ENCODE assay signal across 9 cellular contexts in genomic region chr7:148503900-148504487, GRCh38.
DNase-seq lines count a peak whose midpoint lies in the region; ATAC-seq and TF ChIP-seq lines count a peak whose summit lies in the region.
"Had no signal": no experiment of that assay in that cellular context is flagged by ENCODE, and none has a peak within 500 bp of the region (broad histone marks: within the 10 kb centered on the region; RNA-seq: fewer than 3 reads in every experiment).

No MANE protein-coding gene starts in this region.

- H3K9me3 ChIP-seq in T-helper 17 cell (ENCODE audit: control insufficient read depth, low read length, poor library complexity, severe bottlenecking) (no peaks in the 10 kb centered on the region), thoracic aorta (no peaks in the 10 kb centered on the region)
- H3K9me3 ChIP-seq: SJSA1 had no signal

- H3K27me3 ChIP-seq in thoracic aorta (replicated peaks; ENCODE audit: insufficient read depth) = no peaks in the 10 kb centered on the region

- H3K4me1 Mint-ChIP-seq in T-helper 17 cell = peaks cover 22% of the 10 kb centered on the region
- peaks cover 36% of the 10 kb centered on the region for H3K4me1 Mint-ChIP-seq in activated CD4-positive, alpha-beta T cell treated with anti-CD3 and anti-CD28 coated beads for 36 hours

- H3K4me1 ChIP-seq in thoracic aorta (ENCODE audit: control insufficient read depth in 1 of 2, low read depth in 2 of 2) = no peaks in the 10 kb centered on the region
- H3K4me1 ChIP-seq: SJSA1 had no signal

- H3K36me3 Mint-ChIP-seq in T-helper 17 cell (ENCODE audit: low read depth) = no peaks in the 10 kb centered on the region
- H3K36me3 Mint-ChIP-seq in activated CD4-positive, alpha-beta T cell treated with anti-CD3 and anti-CD28 coated beads for 36 hours (ENCODE audit: low read depth) = no peaks in the 10 kb centered on the region

- peaks cover 38% of the 10 kb centered on the region for H3K27me3 Mint-ChIP-seq in T-helper 17 cell
- peaks cover 24% of the 10 kb centered on the region for H3K27me3 Mint-ChIP-seq in activated CD4-positive, alpha-beta T cell treated with anti-CD3 and anti-CD28 coated beads for 36 hours

- no peak for ATAC-seq in T-helper 17 cell
- ATAC-seq in thoracic aorta (ENCODE audit: insufficient number of reproducible peaks, low FRiP score, low read depth) = no peak
- ATAC-seq in HG02678 (IDR thresholded peaks at IDR 0.05; ENCODE audit: unreplicated experiment) = no peak
- no peak for ATAC-seq in activated CD4-positive, alpha-beta T cell treated with anti-CD3 and anti-CD28 coated beads for 36 hours

- CTCF ChIA-PET in activated CD4-positive, alpha-beta T cell treated with anti-CD3 and anti-CD28 coated beads for 36 hours (lab: Charles Lee) = interaction anchor here (1.0 to 4.2 kb wide), 7 partner anchors 19 to 484 kb away, joined by 3 to 23 read pairs (median 5); no protein-coding TSS in a partner anchor

- peak; percentile 57 for TF ChIP-seq CTCF in thoracic aorta (IDR thresholded peaks at IDR 0.05)

- H3K9me3 Mint-ChIP-seq in activated CD4-positive, alpha-beta T cell treated with anti-CD3 and anti-CD28 coated beads for 36 hours (ENCODE audit: low read depth) = no peaks in the 10 kb centered on the region

- POLR2A ChIA-PET in activated CD4-positive, alpha-beta T cell treated with anti-CD3 and anti-CD28 coated beads for 36 hours (lab: Charles Lee) = no interaction called here

- no peak overlapping the region for H3K27ac ChIP-seq in thoracic aorta
- H3K27ac ChIP-seq: SJSA1 had no signal

- no peak overlapping the region for H3K4me3 ChIP-seq in Jurkat, Clone E6-1 (ENCODE audit: low read length)
- H3K4me3 ChIP-seq in thoracic aorta = no peak overlapping the region
- H3K4me3 ChIP-seq: SJSA1 had no signal

- intact Hi-C loops in activated CD4-positive, alpha-beta T cell treated with anti-CD3 and anti-CD28 coated beads for 36 hours (cut with DNase I, micrococcal nuclease) = loop anchor here (1.0 to 5.0 kb wide), 3 partner anchors 23 to 563 kb away; no protein-coding TSS in a partner anchor

- no peak overlapping the region for H3K4me3 Mint-ChIP-seq in T-helper 17 cell
- H3K4me3 Mint-ChIP-seq in activated CD4-positive, alpha-beta T cell treated with anti-CD3 and anti-CD28 coated beads for 36 hours = no peak overlapping the region

- no peaks in the 10 kb centered on the region for H3K36me3 ChIP-seq in thoracic aorta
- H3K36me3 ChIP-seq: SJSA1 had no signal

- H3K27ac Mint-ChIP-seq in T-helper 17 cell = peak overlapping the region; percentile 57
- H3K27ac Mint-ChIP-seq in activated CD4-positive, alpha-beta T cell treated with anti-CD3 and anti-CD28 coated beads for 36 hours = no peak overlapping the region

- DNase-seq in DMS153 (lab: John Stamatoyannopoulos, UW) = peak; percentile 6
- DNase-seq in Jurkat, Clone E6-1 (ENCODE audit: low read depth, low spot score) = peak; percentile 26
- DNase-seq in T-helper 17 cell = no peak
- DNase-seq in germinal center (ENCODE audit: low spot score) = peak; percentile 23
- no peak for DNase-seq in thoracic aorta (ENCODE audit: low spot score)
- DNase-seq in NCI-H226 = no peak
- no peak for DNase-seq in activated CD4-positive, alpha-beta T cell treated with anti-CD3 and anti-CD28 coated beads for 36 hours

Comparison
In these comparisons a context has a peak if more than half of its experiments do, and no peak if none do; other contexts are left out.
1. DNase-seq: peak in DMS153 (single experiment), Jurkat, Clone E6-1 (single experiment) and germinal center (single experiment); none in T-helper 17 cell (0 of 3), thoracic aorta (single experiment), NCI-H226 (single experiment) and activated CD4-positive, alpha-beta T cell treated with anti-CD3 and anti-CD28 coated beads for 36 hours (single experiment).